ENCODE assay signal across 10 cellular contexts in the genomic region with DNA sequence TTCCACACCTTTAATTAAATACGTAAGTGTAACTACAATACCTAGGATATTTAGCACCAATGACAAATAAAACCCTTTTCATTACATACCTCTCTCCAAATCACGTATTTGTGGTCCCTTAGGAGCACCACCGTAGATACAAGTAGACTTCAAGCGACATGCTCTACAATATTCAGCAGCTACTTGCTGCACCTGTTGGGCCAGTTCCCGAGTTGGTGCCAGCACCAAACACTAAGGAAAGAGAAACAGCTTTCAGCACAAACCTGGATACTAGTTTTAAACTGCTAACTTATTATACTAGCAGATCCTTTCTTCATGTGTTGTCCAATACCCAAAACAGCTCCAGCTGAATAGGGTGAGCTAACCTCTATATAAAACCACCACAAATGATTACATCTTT. TPM values are rescaled to one million over a fixed set of nuclear protein-coding genes. Genes with fewer than 3 reads are reported as not detected.
DNase-seq lines count a peak whose midpoint lies in the region; ATAC-seq and TF ChIP-seq lines count a peak whose summit lies in the region.
"Had no signal": no experiment of that assay in that cellular context is flagged by ENCODE, and none has a peak within 500 bp of the region (broad histone marks: within the 10 kb centered on the region; RNA-seq: fewer than 3 reads in every experiment).

No MANE protein-coding gene starts in this region.

- no peak for ATAC-seq in CD8-positive, alpha-beta T cell
- ATAC-seq in activated B cell treated with CpG ODN at 0.5 μM for 24 hours (ENCODE audit: low read depth) (no peak), upper lobe of left lung (ENCODE audit: low FRiP score in 2 of 2) (no peak)

- H3K4me3 ChIP-seq in CD8-positive, alpha-beta T cell (ENCODE audit: low read depth, low read length), result no peak overlapping the region
- peak overlapping the region in 1 of 4 donors; percentile 66 for H3K4me3 ChIP-seq in upper lobe of left lung
- H3K4me3 ChIP-seq: HAP-1 had no signal

- no peaks in the 10 kb centered on the region for H3K9me3 Mint-ChIP-seq in CD8-positive, alpha-beta T cell
- H3K9me3 Mint-ChIP-seq in activated B cell treated with CpG ODN at 0.5 μM for 24 hours (no peaks in the 10 kb centered on the region), mesothelial cell of epicardium (no peaks in the 10 kb centered on the region)

- H3K27me3 Mint-ChIP-seq in CD8-positive, alpha-beta T cell (ENCODE audit: low read depth), result no peaks in the 10 kb centered on the region
- H3K27me3 Mint-ChIP-seq in activated B cell treated with CpG ODN at 0.5 μM for 24 hours (no peaks in the 10 kb centered on the region), mesothelial cell of epicardium (ENCODE audit: low read depth) (no peaks in the 10 kb centered on the region)

- no peak for TF ChIP-seq EP300 in upper lobe of left lung (IDR thresholded peaks at IDR 0.05)

- no peak for TF ChIP-seq CTCF in CD8-positive, alpha-beta T cell (IDR thresholded peaks at IDR 0.05)
- no peak for TF ChIP-seq CTCF in activated B cell treated with CpG ODN at 0.5 μM for 24 hours (IDR thresholded peaks at IDR 0.05)
- TF ChIP-seq CTCF in mesothelial cell of epicardium (IDR thresholded peaks at IDR 0.05; ENCODE audit: unreplicated experiment), result no peak
- no peak for TF ChIP-seq CTCF in upper lobe of left lung (IDR thresholded peaks at IDR 0.05)

- intact Hi-C loops in CD8-positive, alpha-beta T cell (cut with DNase I, micrococcal nuclease), result no loop called here
- intact Hi-C loops in activated B cell treated with CpG ODN at 0.5 μM for 24 hours (cut with micrococcal nuclease), result no loop called here

- TF ChIP-seq POLR2A in upper lobe of left lung (IDR thresholded peaks at IDR 0.05), result no peak

- H3K4me1 Mint-ChIP-seq in CD8-positive, alpha-beta T cell (ENCODE audit: low read depth), result peaks cover 72% of the 10 kb centered on the region
- peaks cover 69% of the 10 kb centered on the region for H3K4me1 Mint-ChIP-seq in activated B cell treated with CpG ODN at 0.5 μM for 24 hours
- peaks cover 34% of the 10 kb centered on the region for H3K4me1 Mint-ChIP-seq in mesothelial cell of epicardium

- no peak overlapping the region for H3K27ac ChIP-seq in CD8-positive, alpha-beta T cell (ENCODE audit: low read depth, low read length)
- H3K27ac ChIP-seq in upper lobe of left lung, result peak overlapping the region in 2 of 4 donors; percentile 4 to 7

- no peak for DNase-seq in CD8-positive, alpha-beta T cell
- DNase-seq in activated B cell treated with CpG ODN at 0.5 μM for 24 hours (no peak), mesothelial cell of epicardium (ENCODE audit: low spot score in 2 of 2, unreplicated experiment in 2 of 2) (no peak), cerebellum (ENCODE audit: low spot score) (no peak), NCI-H345 treated with DMSO at 0.1 percent for 48 hours (lab: John Stamatoyannopoulos, UW; ENCODE audit: unreplicated experiment) (no peak), upper lobe of left lung (no peak)
- DNase-seq: effector CD4-positive, alpha-beta T cell; GDM1; nucleus accumbens had no signal

- no peaks in the 10 kb centered on the region for H3K9me3 ChIP-seq in CD8-positive, alpha-beta T cell (ENCODE audit: low read length)
- H3K9me3 ChIP-seq in upper lobe of left lung, result no peaks in the 10 kb centered on the region
- H3K9me3 ChIP-seq: HAP-1 had no signal

- 71 to 76% methylated on average over 5 of the region's 5 CpGs for WGBS in upper lobe of left lung, 2 donors

- peaks cover 89% of the 10 kb centered on the region for H3K36me3 Mint-ChIP-seq in CD8-positive, alpha-beta T cell
- peaks cover 94% of the 10 kb centered on the region for H3K36me3 Mint-ChIP-seq in activated B cell treated with CpG ODN at 0.5 μM for 24 hours (ENCODE audit: low read depth)
- H3K36me3 Mint-ChIP-seq in mesothelial cell of epicardium, result peaks cover 47% of the 10 kb centered on the region

- H3K36me3 ChIP-seq in CD8-positive, alpha-beta T cell (ENCODE audit: insufficient read depth, low read length), result peaks cover 57% of the 10 kb centered on the region
- H3K36me3 ChIP-seq in upper lobe of left lung, result peaks cover 55 to 67% (median 62%) of the 10 kb centered on the region in 4 donors

- peaks cover 47% of the 10 kb centered on the region for H3K4me1 ChIP-seq in CD8-positive, alpha-beta T cell (ENCODE audit: insufficient read depth, low read length)
- peaks cover 41 to 63% (median 52%) of the 10 kb centered on the region in 4 donors for H3K4me1 ChIP-seq in upper lobe of left lung

- no peaks in the 10 kb centered on the region for H3K27me3 ChIP-seq in CD8-positive, alpha-beta T cell (ENCODE audit: insufficient read depth, low read length)
- no peaks in the 10 kb centered on the region for H3K27me3 ChIP-seq in upper lobe of left lung

- CTCF ChIA-PET in CD8-positive, alpha-beta T cell (lab: Charles Lee), result interaction anchor here (2.2 to 2.5 kb wide), 2 partner anchors 83 kb away, joined by 14 to 16 read pairs; no protein-coding TSS in a partner anchor
- CTCF ChIA-PET in activated B cell treated with CpG ODN at 0.5 μM for 24 hours (lab: Charles Lee), result interaction anchor here (0.9 to 1.5 kb wide), 2 partner anchors 12 to 83 kb away, joined by 4 to 11 read pairs; no protein-coding TSS in a partner anchor

- H3K4me3 Mint-ChIP-seq in CD8-positive, alpha-beta T cell, result peak overlapping the region; percentile 100
- H3K4me3 Mint-ChIP-seq in activated B cell treated with CpG ODN at 0.5 μM for 24 hours (peak overlapping the region; percentile 61), mesothelial cell of epicardium (no peak overlapping the region)

- POLR2A ChIA-PET in CD8-positive, alpha-beta T cell (lab: Charles Lee), result interaction anchor here (0.9 to 5.2 kb wide), 3 partner anchors 12 to 240 kb away, joined by 3 to 80 read pairs (median 61); no protein-coding TSS in a partner anchor
- POLR2A ChIA-PET in activated B cell treated with CpG ODN at 0.5 μM for 24 hours (lab: Charles Lee), result interaction anchor here (0.5 to 1.0 kb wide), 2 partner anchors 13 to 170 kb away, joined by 3 to 5 read pairs; no protein-coding TSS in a partner anchor

- peak overlapping the region; percentile 56 for H3K27ac Mint-ChIP-seq in CD8-positive, alpha-beta T cell
- peak overlapping the region; percentile 54 for H3K27ac Mint-ChIP-seq in activated B cell treated with CpG ODN at 0.5 μM for 24 hours
- H3K27ac Mint-ChIP-seq in mesothelial cell of epicardium, result peak overlapping the region; percentile 78

RNA-seq across cellular contexts. Expression of a gene that starts 2.7 kb away (rescaled TPM):
- 1,000 to 10,000 TPM; 2,300 to 2,332 TPM for total RNA-seq in CD8-positive, alpha-beta T cell
- total RNA-seq in activated B cell treated with CpG ODN at 0.5 μM for 24 hours (1,149 and 1,208 TPM in 2 replicates), mesothelial cell of epicardium (886 to 925 TPM (median 921 TPM) in 3 replicates), cerebellum (380 TPM), upper lobe of left lung (1,000 to 10,000 TPM in 1 of 6 donors, 100 to 1,000 TPM in 5; 554 to 1,286 (median 754) TPM)

RNA-seq across cellular contexts. Expression of a gene that starts 3.4 kb away (rescaled TPM):
- 100 to 1,000 TPM; 248 to 282 TPM for total RNA-seq in CD8-positive, alpha-beta T cell
- total RNA-seq in activated B cell treated with CpG ODN at 0.5 μM for 24 hours, result 65.3 and 77.0 TPM in 2 replicates
- total RNA-seq in mesothelial cell of epicardium, result 128 to 135 TPM (median 132 TPM) in 3 replicates
- 107 TPM for total RNA-seq in cerebellum
- 100 to 1,000 TPM in 1 of 6 donors, 10 to 100 TPM in 5; 24.3 to 168 (median 35.7) TPM for total RNA-seq in upper lobe of left lung

RNA-seq across cellular contexts. Expression of a gene that starts 6.5 kb away (rescaled TPM):
- total RNA-seq in CD8-positive, alpha-beta T cell, result 10 to 100 TPM; 28.1 to 32.7 TPM
- total RNA-seq in activated B cell treated with CpG ODN at 0.5 μM for 24 hours (50.3 and 63.9 TPM in 2 replicates), mesothelial cell of epicardium (30.9 to 32.2 TPM (median 31.7 TPM) in 3 replicates), cerebellum (12.9 TPM), upper lobe of left lung (10 to 100 TPM in 5 of 6 donors, 1 to 10 TPM in 1; 4.1 to 25.2 (median 12.6) TPM)

RNA-seq across cellular contexts. Expression of a gene that starts 54.4 kb away (rescaled TPM):
- not detected for total RNA-seq in CD8-positive, alpha-beta T cell
- total RNA-seq in activated B cell treated with CpG ODN at 0.5 μM for 24 hours (13.5 and 13.9 TPM in 2 replicates), mesothelial cell of epicardium (0.40 to 0.54 TPM in 2 of 3 replicates, not detected in the other), cerebellum (3.0 TPM), upper lobe of left lung (10 to 100 TPM in 3 of 6 donors, 1 to 10 TPM in 3; 6.3 to 22.9 (median 10.2) TPM)
